Comparison of ENCODE assay signal across 8 cellular contexts in the genomic region with DNA sequence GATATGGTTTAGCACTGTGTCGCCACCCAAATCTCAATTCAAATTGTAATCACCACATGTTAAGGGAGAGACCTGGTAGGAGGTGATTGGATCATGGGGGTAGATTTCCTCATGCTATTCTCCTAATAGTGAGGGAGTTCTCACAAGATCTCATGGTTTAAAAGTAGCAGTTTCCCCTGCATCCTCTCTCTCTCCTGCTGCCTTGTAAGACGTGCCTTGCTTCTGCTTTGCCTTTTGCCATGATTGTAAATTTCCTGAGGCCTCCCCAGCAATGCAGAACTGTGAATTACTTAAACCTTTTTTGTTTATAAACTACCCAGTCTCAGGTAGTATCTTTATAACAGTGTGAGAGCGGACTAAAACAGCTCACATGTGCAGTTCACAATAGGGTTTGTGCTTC.
"Had no signal": no experiment of that assay in that cellular context is flagged by ENCODE, and none has a peak within 500 bp of the region (broad histone marks: within the 10 kb centered on the region; RNA-seq: fewer than 3 reads in every experiment).

No MANE protein-coding gene starts in this region.

- ATAC-seq: GM12878 had no signal

- H3K4me3 ChIP-seq: GM12878 had no signal

- FAIRE-seq: G401.6, GM12878, GM12891, GM12892, GM18507, GM19239 had no signal

- DNase-seq: GDM1, GF-D8 had no signal
